In genomic region chr11:86551286-86551685, GRCh38 we compare ENCODE assay signal across 8 cellular contexts.
DNase-seq lines count a peak whose midpoint lies in the region; ATAC-seq and TF ChIP-seq lines count a peak whose summit lies in the region.

No MANE protein-coding gene starts in this region.

- H3K4me3 ChIP-seq in breast epithelium (no peak overlapping the region), mesendoderm (ENCODE audit: low read length) (no peak overlapping the region)
- H3K4me3 ChIP-seq in CD8-positive, alpha-beta T cell (ENCODE audit: low read depth, low read length), result no peak overlapping the region

- WGBS in mesendoderm (ENCODE audit: extremely low coverage, insufficient coverage, low lambda C conversion rate), result no CpG with 5 or more reads among the region's 1 CpG

- peak; percentile 59 for ATAC-seq in HG03378 (IDR thresholded peaks at IDR 0.05; ENCODE audit: unreplicated experiment)
- no peak for ATAC-seq in CD8-positive, alpha-beta T cell

- peaks cover 2% of the 10 kb centered on the region for H3K9me3 Mint-ChIP-seq in CD8-positive, alpha-beta T cell
- no peaks in the 10 kb centered on the region for H3K9me3 Mint-ChIP-seq in activated T-helper 1 cell treated with anti-CD3 and anti-CD28 coated beads, Interleukin-12 subunit alpha, Interleukin-12 subunit beta, Interleukin-2, Interleukin-4 antibody, amounts not matched to agents 30 ng/mL and 10 ng/mL and 1 ng/mL, durations not matched to agents 14 hours and 24 hours and 36 hours

- H3K27ac Mint-ChIP-seq in CD8-positive, alpha-beta T cell, result no peak overlapping the region
- no peak overlapping the region for H3K27ac Mint-ChIP-seq in activated T-helper 1 cell treated with anti-CD3 and anti-CD28 coated beads, Interleukin-12 subunit alpha, Interleukin-12 subunit beta, Interleukin-2, Interleukin-4 antibody, amounts not matched to agents 30 ng/mL and 10 ng/mL and 1 ng/mL, durations not matched to agents 14 hours and 24 hours and 36 hours

- intact Hi-C loops in breast epithelium (cut with DNase I; ENCODE audit: low total_unique reads), result no loop called here
- intact Hi-C loops in CD8-positive, alpha-beta T cell (cut with DNase I, micrococcal nuclease), result no loop called here
- intact Hi-C loops in activated T-helper 1 cell treated with anti-CD3 and anti-CD28 coated beads, Interleukin-12 subunit alpha, Interleukin-12 subunit beta, Interleukin-2, Interleukin-4 antibody, amounts not matched to agents 30 ng/mL and 10 ng/mL and 1 ng/mL, durations not matched to agents 14 hours and 24 hours and 36 hours (cut with micrococcal nuclease), result no loop called here

- H3K27me3 Mint-ChIP-seq in CD8-positive, alpha-beta T cell (ENCODE audit: low read depth), result no peaks in the 10 kb centered on the region
- H3K27me3 Mint-ChIP-seq in activated T-helper 1 cell treated with anti-CD3 and anti-CD28 coated beads, Interleukin-12 subunit alpha, Interleukin-12 subunit beta, Interleukin-2, Interleukin-4 antibody, amounts not matched to agents 30 ng/mL and 10 ng/mL and 1 ng/mL, durations not matched to agents 14 hours and 24 hours and 36 hours (ENCODE audit: insufficient read depth), result no peaks in the 10 kb centered on the region

- no peak overlapping the region for H3K23ac ChIP-seq in mesendoderm (ENCODE audit: low read length)

- no peak overlapping the region for H2BK120ac ChIP-seq in mesendoderm (ENCODE audit: low read depth, low read length)

- no peak overlapping the region for H4K8ac ChIP-seq in mesendoderm (ENCODE audit: low read depth, low read length)

- H3K4me2 ChIP-seq in mesendoderm (ENCODE audit: low read length), result no peak overlapping the region

- H4K5ac ChIP-seq in mesendoderm (ENCODE audit: low read length), result no peak overlapping the region

- H3K27ac ChIP-seq in breast epithelium (peak overlapping the region; percentile 77 to 83), mesendoderm (ENCODE audit: low read depth, low read length) (peak overlapping the region; percentile 22)
- H3K27ac ChIP-seq in CD8-positive, alpha-beta T cell (ENCODE audit: low read depth, low read length), result no peak overlapping the region

- DNase-seq in AG20443 (ENCODE audit: low spot score) (peak; percentile 72), breast epithelium (ENCODE audit: low spot score in 2 of 2) (no peak), mesendoderm (peak; percentile 18), COLO829 (ENCODE audit: low spot score) (no peak), NCI-H748 treated with DMSO at 0.1 percent for 48 hours (lab: John Stamatoyannopoulos, UW) (no peak)
- no peak for DNase-seq in CD8-positive, alpha-beta T cell
- DNase-seq in activated T-helper 1 cell treated with anti-CD3 and anti-CD28 coated beads, Interleukin-12 subunit alpha, Interleukin-12 subunit beta, Interleukin-2, Interleukin-4 antibody, amounts not matched to agents 30 ng/mL and 10 ng/mL and 1 ng/mL, durations not matched to agents 14 hours and 24 hours and 36 hours (ENCODE audit: low spot score), result no peak

- H3K4me3 Mint-ChIP-seq in CD8-positive, alpha-beta T cell, result no peak overlapping the region
- no peak overlapping the region for H3K4me3 Mint-ChIP-seq in activated T-helper 1 cell treated with anti-CD3 and anti-CD28 coated beads, Interleukin-12 subunit alpha, Interleukin-12 subunit beta, Interleukin-2, Interleukin-4 antibody, amounts not matched to agents 30 ng/mL and 10 ng/mL and 1 ng/mL, durations not matched to agents 14 hours and 24 hours and 36 hours

- H3K4me1 ChIP-seq in breast epithelium, result peaks cover 0 to 22% of the 10 kb centered on the region in 2 donors
- H3K4me1 ChIP-seq in mesendoderm (ENCODE audit: control insufficient read depth, low read depth, low read length), result peaks cover 10% of the 10 kb centered on the region
- no peaks in the 10 kb centered on the region for H3K4me1 ChIP-seq in CD8-positive, alpha-beta T cell (ENCODE audit: insufficient read depth, low read length)

- CTCF ChIA-PET in CD8-positive, alpha-beta T cell (lab: Charles Lee), result no interaction called here

- H2BK5ac ChIP-seq in mesendoderm (ENCODE audit: low read length), result peak overlapping the region; percentile 36

- no peaks in the 10 kb centered on the region for H3K79me1 ChIP-seq in mesendoderm (ENCODE audit: low read length)

- peak overlapping the region; percentile 46 for H2AK5ac ChIP-seq in mesendoderm (ENCODE audit: low read length)

- H3K4ac ChIP-seq in mesendoderm (ENCODE audit: low read depth, low read length), result no peak overlapping the region

- H3K27me3 ChIP-seq in breast epithelium (no peaks in the 10 kb centered on the region), mesendoderm (ENCODE audit: insufficient read depth, low read length, poor library complexity) (no peaks in the 10 kb centered on the region)
- no peaks in the 10 kb centered on the region for H3K27me3 ChIP-seq in CD8-positive, alpha-beta T cell (ENCODE audit: insufficient read depth, low read length)

- no peaks in the 10 kb centered on the region for H3K36me3 Mint-ChIP-seq in CD8-positive, alpha-beta T cell
- peaks cover 4% of the 10 kb centered on the region for H3K36me3 Mint-ChIP-seq in activated T-helper 1 cell treated with anti-CD3 and anti-CD28 coated beads, Interleukin-12 subunit alpha, Interleukin-12 subunit beta, Interleukin-2, Interleukin-4 antibody, amounts not matched to agents 30 ng/mL and 10 ng/mL and 1 ng/mL, durations not matched to agents 14 hours and 24 hours and 36 hours (ENCODE audit: low read depth)

- POLR2A ChIA-PET in CD8-positive, alpha-beta T cell (lab: Charles Lee), result no interaction called here

- H3K4me1 Mint-ChIP-seq in CD8-positive, alpha-beta T cell (ENCODE audit: low read depth), result no peaks in the 10 kb centered on the region
- H3K4me1 Mint-ChIP-seq in activated T-helper 1 cell treated with anti-CD3 and anti-CD28 coated beads, Interleukin-12 subunit alpha, Interleukin-12 subunit beta, Interleukin-2, Interleukin-4 antibody, amounts not matched to agents 30 ng/mL and 10 ng/mL and 1 ng/mL, durations not matched to agents 14 hours and 24 hours and 36 hours (ENCODE audit: low read depth), result no peaks in the 10 kb centered on the region

- no peak overlapping the region for H3K9ac ChIP-seq in mesendoderm (ENCODE audit: low read length)

- no peak for TF ChIP-seq CTCF in breast epithelium (IDR thresholded peaks at IDR 0.05)
- TF ChIP-seq CTCF in CD8-positive, alpha-beta T cell (IDR thresholded peaks at IDR 0.05), result no peak

- no peaks in the 10 kb centered on the region for H3K79me2 ChIP-seq in mesendoderm (ENCODE audit: control insufficient read depth, insufficient read depth, low read length)

- H3K18ac ChIP-seq in mesendoderm (ENCODE audit: low read length), result no peak overlapping the region

- no peak overlapping the region for H3K56ac ChIP-seq in mesendoderm (ENCODE audit: low read length)

- no peaks in the 10 kb centered on the region for H3K9me3 ChIP-seq in breast epithelium
- H3K9me3 ChIP-seq in CD8-positive, alpha-beta T cell (ENCODE audit: low read length), result no peaks in the 10 kb centered on the region

- H3K36me3 ChIP-seq in breast epithelium, result no peaks in the 10 kb centered on the region
- H3K36me3 ChIP-seq in mesendoderm (ENCODE audit: control insufficient read depth, insufficient read depth, low read length), result no peaks in the 10 kb centered on the region
- H3K36me3 ChIP-seq in CD8-positive, alpha-beta T cell (ENCODE audit: insufficient read depth, low read length), result no peaks in the 10 kb centered on the region

- no peak overlapping the region for H2BK15ac ChIP-seq in mesendoderm (replicated peaks; ENCODE audit: low read depth)

- TF ChIP-seq POLR2A in breast epithelium (IDR thresholded peaks at IDR 0.05), result no peak

Comparison
In these comparisons a context has a peak if more than half of its experiments do, and no peak if none do; other contexts are left out.
1. DNase-seq: peak in AG20443 (single experiment) and mesendoderm (single experiment); none in breast epithelium (0 of 2), CD8-positive, alpha-beta T cell (0 of 7), COLO829 (single experiment), activated T-helper 1 cell treated with anti-CD3 and anti-CD28 coated beads, Interleukin-12 subunit alpha, Interleukin-12 subunit beta, Interleukin-2, Interleukin-4 antibody, amounts not matched to agents 30 ng/mL and 10 ng/mL and 1 ng/mL, durations not matched to agents 14 hours and 24 hours and 36 hours (single experiment) and NCI-H748 treated with DMSO at 0.1 percent for 48 hours (single experiment).